Comparison of ENCODE assay signal across 8 cellular contexts in the genomic region with DNA sequence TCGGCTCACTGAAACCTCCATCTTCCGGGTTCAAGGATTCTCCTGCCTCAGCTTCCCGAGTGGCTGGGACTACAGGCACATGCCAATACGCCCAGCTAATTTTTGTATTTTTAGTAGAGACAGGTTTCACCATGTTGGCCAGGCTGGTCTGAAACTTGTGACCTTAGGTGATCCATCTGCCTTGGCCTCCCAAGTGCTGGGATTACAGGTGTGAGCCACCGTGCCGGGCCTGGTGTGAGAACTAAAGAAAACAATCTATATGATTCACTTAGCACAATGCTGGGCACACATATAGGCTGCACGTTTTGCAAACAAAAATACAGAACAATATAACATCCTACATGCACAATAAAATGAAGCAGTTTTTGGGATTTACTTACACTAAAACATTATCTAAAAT. TPM values are rescaled to one million over a fixed set of nuclear protein-coding genes. Genes with fewer than 3 reads are reported as not detected.
A peak's percentile ranks its signal among the peaks of the same experiment; 100 is the strongest.
DNase-seq lines count a peak whose midpoint lies in the region; ATAC-seq, FAIRE-seq and TF ChIP-seq lines count a peak whose summit lies in the region.
"Not testable (repeated sequence)": the region's sequence is repeated elsewhere in the genome, so short reads cannot be mapped to it uniquely, and the experiment has no call there.

No MANE protein-coding gene starts in this region.

- H3K4me2 ChIP-seq in A549 (peak overlapping the region; percentile 94), HCT116 (ENCODE audit: low read length) (peak overlapping the region; percentile 84; the same call in 1 of the 2 replicates)

- TF ChIP-seq POLR2A in A549 (IDR thresholded peaks at IDR 0.05; ENCODE audit: low read length); HCT116 (IDR thresholded peaks at IDR 0.05; ENCODE audit: borderline replicate concordance, extremely low read depth, insufficient read depth, insufficient read length): not testable (repeated sequence)

- DNase-seq in A549 (ENCODE audit: low read depth in 1 of 2, low spot score in 1 of 2); HCT116 (ENCODE audit: low read depth, low spot score); T-helper 17 cell; activated CD8-positive, alpha-beta memory T cell treated with anti-CD3 and anti-CD28 coated beads, Interleukin-2, amount 10 ng/mL, durations not matched to agents 7 days and 5 days; activated naive CD8-positive, alpha-beta T cell treated with anti-CD3 and anti-CD28 coated beads, Interleukin-2, amount 10 ng/mL, durations not matched to agents 7 days and 5 days; endothelial cell (ENCODE audit: low spot score); naive thymus-derived CD4-positive, alpha-beta T cell; progenitor cell of endocrine pancreas (ENCODE audit: low spot score, unreplicated experiment): not testable (repeated sequence)

- not testable (repeated sequence) for H3K79me2 ChIP-seq in HCT116 (ENCODE audit: insufficient read depth, low read length)

- H3K27ac Mint-ChIP-seq in T-helper 17 cell: peak overlapping the region; percentile 68
- not testable (repeated sequence) for H3K27ac Mint-ChIP-seq in activated CD8-positive, alpha-beta memory T cell treated with anti-CD3 and anti-CD28 coated beads, Interleukin-2, amount 10 ng/mL, durations not matched to agents 7 days and 5 days; activated naive CD8-positive, alpha-beta T cell treated with anti-CD3 and anti-CD28 coated beads, Interleukin-2, amount 10 ng/mL, durations not matched to agents 7 days and 5 days; endothelial cell (ENCODE audit: unreplicated experiment); naive thymus-derived CD4-positive, alpha-beta T cell
- H3K27ac Mint-ChIP-seq in progenitor cell of endocrine pancreas: peak overlapping the region; percentile 59

- RAD21 ChIA-PET in HCT116 (lab: Charles Lee; ENCODE audit: low non-redundant PET in 1 of 2, low total read pairs in 2 of 2, uncharacterized antibody in 2 of 2, unreplicated experiment in 2 of 2): not testable (repeated sequence)

- ATAC-seq in A549; HCT116; T-helper 17 cell; activated CD8-positive, alpha-beta memory T cell treated with anti-CD3 and anti-CD28 coated beads, Interleukin-2, amount 10 ng/mL, durations not matched to agents 7 days and 5 days; activated naive CD8-positive, alpha-beta T cell treated with anti-CD3 and anti-CD28 coated beads, Interleukin-2, amount 10 ng/mL, durations not matched to agents 7 days and 5 days (ENCODE audit: low read depth); naive thymus-derived CD4-positive, alpha-beta T cell: not testable (repeated sequence)

- WGBS in A549 (ENCODE audit: missing lambda C conversion rate): 82% methylated on average over 7 of the region's 7 CpGs

- not testable (repeated sequence) for TF ChIP-seq CTCF in A549 (IDR thresholded peaks at IDR 0.05); HCT116 (IDR thresholded peaks at IDR 0.05 in 2 of 3, conservative IDR thresholded peaks at IDR 0.05 in 1 of 3; ENCODE audit: borderline replicate concordance in 1 of 3, insufficient read depth in 1 of 3, low read depth in 2 of 3, low read length in 2 of 3); endothelial cell (IDR thresholded peaks at IDR 0.05; ENCODE audit: unreplicated experiment); progenitor cell of endocrine pancreas (IDR thresholded peaks at IDR 0.05; ENCODE audit: unreplicated experiment)

- not testable (repeated sequence) for TF ChIP-seq EP300 in A549 (IDR thresholded peaks at IDR 0.05)

- FAIRE-seq in A549 (lab: Jason Lieb, UNC): not testable (repeated sequence)

- H3K36me3 ChIP-seq in HCT116 (ENCODE audit: control insufficient read depth in 1 of 2, insufficient read depth in 2 of 2, low read length in 2 of 2); naive thymus-derived CD4-positive, alpha-beta T cell (ENCODE audit: control insufficient read depth in 2 of 3, insufficient read depth in 3 of 3, low read length in 3 of 3): not testable (repeated sequence)

- peaks cover 14% of the 10 kb centered on the region for H3K4me1 ChIP-seq in A549
- H3K4me1 ChIP-seq in HCT116 (ENCODE audit: control insufficient read depth in 1 of 2, insufficient read depth in 2 of 2, low read length in 2 of 2): peaks cover 4 to 16% of the 10 kb centered on the region in 2 experiments; a peak in 2 of 4 replicates
- H3K4me1 ChIP-seq in naive thymus-derived CD4-positive, alpha-beta T cell (ENCODE audit: control insufficient read depth in 2 of 2, insufficient read depth in 2 of 2, low read length in 2 of 2): not testable (repeated sequence)

- H3K9ac ChIP-seq in HCT116 (ENCODE audit: low read length): not testable (repeated sequence)

- H3K9me2 ChIP-seq in HCT116 (ENCODE audit: insufficient read depth): not testable (repeated sequence)

- H3K36me3 Mint-ChIP-seq in T-helper 17 cell (ENCODE audit: low read depth); activated CD8-positive, alpha-beta memory T cell treated with anti-CD3 and anti-CD28 coated beads, Interleukin-2, amount 10 ng/mL, durations not matched to agents 7 days and 5 days; activated naive CD8-positive, alpha-beta T cell treated with anti-CD3 and anti-CD28 coated beads, Interleukin-2, amount 10 ng/mL, durations not matched to agents 7 days and 5 days; naive thymus-derived CD4-positive, alpha-beta T cell; progenitor cell of endocrine pancreas (ENCODE audit: insufficient read depth): not testable (repeated sequence)
- peaks cover 14% of the 10 kb centered on the region for H3K36me3 Mint-ChIP-seq in endothelial cell (ENCODE audit: low read depth, unreplicated experiment)

- not testable (repeated sequence) for H2AFZ ChIP-seq in HCT116 (ENCODE audit: low read depth, low read length, poor library complexity, severe bottlenecking)

- peaks cover 39% of the 10 kb centered on the region for H3K27me3 Mint-ChIP-seq in T-helper 17 cell
- H3K27me3 Mint-ChIP-seq in activated CD8-positive, alpha-beta memory T cell treated with anti-CD3 and anti-CD28 coated beads, Interleukin-2, amount 10 ng/mL, durations not matched to agents 7 days and 5 days: peaks cover 42% of the 10 kb centered on the region
- peaks cover 24% of the 10 kb centered on the region for H3K27me3 Mint-ChIP-seq in activated naive CD8-positive, alpha-beta T cell treated with anti-CD3 and anti-CD28 coated beads, Interleukin-2, amount 10 ng/mL, durations not matched to agents 7 days and 5 days
- not testable (repeated sequence) for H3K27me3 Mint-ChIP-seq in endothelial cell (ENCODE audit: unreplicated experiment); progenitor cell of endocrine pancreas
- H3K27me3 Mint-ChIP-seq in naive thymus-derived CD4-positive, alpha-beta T cell: peaks cover 4 to 47% (median 6%) of the 10 kb centered on the region in 5 donors

- CTCF ChIA-PET in A549 (lab: Yijun Ruan, JAX): interaction anchor here (1.0 to 1.9 kb wide), 6 partner anchors 14 to 215 kb away, joined by 3 to 6 read pairs (median 4); no protein-coding TSS in a partner anchor
- CTCF ChIA-PET in HCT116 (lab: Charles Lee): not testable (repeated sequence)
- CTCF ChIA-PET in activated CD8-positive, alpha-beta memory T cell treated with anti-CD3 and anti-CD28 coated beads, Interleukin-2, amount 10 ng/mL, durations not matched to agents 7 days and 5 days (lab: Charles Lee): interaction anchor here (1.2 kb wide), 1 partner anchor 199 kb away, joined by 3 read pairs; no protein-coding TSS in a partner anchor
- CTCF ChIA-PET in naive thymus-derived CD4-positive, alpha-beta T cell (lab: Charles Lee): interaction anchor here (0.6 kb wide), 1 partner anchor 17 kb away, joined by 3 read pairs; no protein-coding TSS in a partner anchor

- H3K9me3 Mint-ChIP-seq in activated CD8-positive, alpha-beta memory T cell treated with anti-CD3 and anti-CD28 coated beads, Interleukin-2, amount 10 ng/mL, durations not matched to agents 7 days and 5 days (ENCODE audit: low read depth); activated naive CD8-positive, alpha-beta T cell treated with anti-CD3 and anti-CD28 coated beads, Interleukin-2, amount 10 ng/mL, durations not matched to agents 7 days and 5 days; endothelial cell (ENCODE audit: unreplicated experiment); naive thymus-derived CD4-positive, alpha-beta T cell; progenitor cell of endocrine pancreas (ENCODE audit: low read depth): not testable (repeated sequence)

- not testable (repeated sequence) for H4K20me1 ChIP-seq in HCT116 (ENCODE audit: insufficient read depth)

- not testable (repeated sequence) for H3K27ac ChIP-seq in A549; HCT116 (ENCODE audit: low read depth, low read length); naive thymus-derived CD4-positive, alpha-beta T cell (ENCODE audit: low read depth, low read length)

- not testable (repeated sequence) for H3K27me3 ChIP-seq in HCT116 (ENCODE audit: insufficient read depth, low read length); naive thymus-derived CD4-positive, alpha-beta T cell (ENCODE audit: control insufficient read depth in 2 of 2, insufficient read depth in 2 of 2, low read length in 2 of 2)

- POLR2A ChIA-PET in A549 (lab: Yijun Ruan, JAX); HCT116 (lab: Charles Lee); activated naive CD8-positive, alpha-beta T cell treated with anti-CD3 and anti-CD28 coated beads, Interleukin-2, amount 10 ng/mL, durations not matched to agents 7 days and 5 days (lab: Charles Lee); naive thymus-derived CD4-positive, alpha-beta T cell (lab: Charles Lee): not testable (repeated sequence)

- H3K4me3 Mint-ChIP-seq in T-helper 17 cell: peak overlapping the region; percentile 94
- H3K4me3 Mint-ChIP-seq in activated CD8-positive, alpha-beta memory T cell treated with anti-CD3 and anti-CD28 coated beads, Interleukin-2, amount 10 ng/mL, durations not matched to agents 7 days and 5 days: peak overlapping the region; percentile 95
- H3K4me3 Mint-ChIP-seq in activated naive CD8-positive, alpha-beta T cell treated with anti-CD3 and anti-CD28 coated beads, Interleukin-2, amount 10 ng/mL, durations not matched to agents 7 days and 5 days: peak overlapping the region; percentile 4
- peak overlapping the region; percentile 93 for H3K4me3 Mint-ChIP-seq in endothelial cell (ENCODE audit: unreplicated experiment)
- peak overlapping the region; percentile 87 to 97 (median 94) for H3K4me3 Mint-ChIP-seq in naive thymus-derived CD4-positive, alpha-beta T cell
- H3K4me3 Mint-ChIP-seq in progenitor cell of endocrine pancreas (ENCODE audit: low read depth): peak overlapping the region; percentile 97

- TF ChIP-seq RAD21 in A549 (conservative IDR thresholded peaks at IDR 0.05 in 1 of 2, IDR thresholded peaks at IDR 0.05 in 1 of 2); HCT116 (IDR thresholded peaks at IDR 0.05; ENCODE audit: low read depth): not testable (repeated sequence)

- not testable (repeated sequence) for BruUV-seq in HCT116 (replicated peaks; lab: Mats Ljungman, UMichigan)

- not testable (repeated sequence) for H3K4me3 ChIP-seq in A549; naive thymus-derived CD4-positive, alpha-beta T cell (ENCODE audit: low read length)
- peak overlapping the region in 1 of 2 experiments; percentile 81; a peak in 1 of 4 replicates for H3K4me3 ChIP-seq in HCT116 (replicated peaks in 1 of 2; ENCODE audit: low read depth in 1 of 2, low read length in 2 of 2)

- peaks cover 14% of the 10 kb centered on the region for H3K4me1 Mint-ChIP-seq in T-helper 17 cell
- H3K4me1 Mint-ChIP-seq in activated CD8-positive, alpha-beta memory T cell treated with anti-CD3 and anti-CD28 coated beads, Interleukin-2, amount 10 ng/mL, durations not matched to agents 7 days and 5 days: peaks cover 15% of the 10 kb centered on the region
- not testable (repeated sequence) for H3K4me1 Mint-ChIP-seq in activated naive CD8-positive, alpha-beta T cell treated with anti-CD3 and anti-CD28 coated beads, Interleukin-2, amount 10 ng/mL, durations not matched to agents 7 days and 5 days
- peaks cover 17% of the 10 kb centered on the region for H3K4me1 Mint-ChIP-seq in endothelial cell (ENCODE audit: unreplicated experiment)
- H3K4me1 Mint-ChIP-seq in naive thymus-derived CD4-positive, alpha-beta T cell: peaks cover 0 to 15% (median 13%) of the 10 kb centered on the region in 7 donors
- peaks cover 10% of the 10 kb centered on the region for H3K4me1 Mint-ChIP-seq in progenitor cell of endocrine pancreas (ENCODE audit: low read depth)

- not testable (repeated sequence) for H3K9me3 ChIP-seq in A549; HCT116 (ENCODE audit: control insufficient read depth in 1 of 2, insufficient read depth in 1 of 2, low read depth in 1 of 2, low read length in 2 of 2); T-helper 17 cell (ENCODE audit: control insufficient read depth, low read length, poor library complexity, severe bottlenecking); naive thymus-derived CD4-positive, alpha-beta T cell (ENCODE audit: control insufficient read depth in 2 of 3, low read length in 3 of 3)

- intact Hi-C loops in HCT116 (cut with micrococcal nuclease); naive thymus-derived CD4-positive, alpha-beta T cell (cut with micrococcal nuclease): not testable (repeated sequence)

RNA-seq across cellular contexts. Expression of gene ARMC9, which starts 1.2 kb away (rescaled TPM):
- polyA plus RNA-seq in A549 (2011; rRNA removed) (13.1 and 14.1 TPM in 2 replicates), A549 (2017; fragmentation: RNase III; extraction: RNeasy Plus Mini Kit Qiagen cat#74134 plus additional on column Dnase treatment) (11.7 to 13.3 TPM (median 12.0 TPM) in 3 replicates)
- 17.6 and 19.0 TPM in 2 replicates for polyA plus RNA-seq in A549 (2012; cell fraction: cytosol; rRNA removed)
- polyA plus RNA-seq in A549 (2012; cell fraction: nucleus; rRNA removed): 21.5 and 24.3 TPM in 2 replicates
- polyA minus RNA-seq in A549 (2011; rRNA and poly(A)+ RNA removed): 23.2 and 25.3 TPM in 2 replicates
- total RNA-seq in HCT116 (2021; ENCODE audit: unreplicated experiment) (16.4 TPM), T-helper 17 cell (under 1 TPM; 0.37 to 0.73 TPM), endothelial cell (ENCODE audit: unreplicated experiment) (18.3 TPM), progenitor cell of endocrine pancreas (40.8 and 41.3 TPM in 2 replicates)
- 14.5 and 14.7 TPM in 2 replicates for polyA plus RNA-seq in HCT116 (2012)
- 1 to 10 TPM in 1 of 2 experiments, under 1 TPM in 1; 0.88 to 3.2 TPM for total RNA-seq in activated CD8-positive, alpha-beta memory T cell treated with anti-CD3 and anti-CD28 coated beads, Interleukin-2, amount 10 ng/mL, durations not matched to agents 7 days and 5 days
- total RNA-seq in activated naive CD8-positive, alpha-beta T cell treated with anti-CD3 and anti-CD28 coated beads, Interleukin-2, amount 10 ng/mL, durations not matched to agents 7 days and 5 days: 1 to 10 TPM; 2.0 to 2.5 TPM
- 1 to 10 TPM in 2 of 5 experiments, under 1 TPM in 3; 0.69 to 2.0 (median 0.85) TPM for total RNA-seq in naive thymus-derived CD4-positive, alpha-beta T cell
- under 1 TPM; 0.45 to 0.98 TPM for polyA plus RNA-seq in naive thymus-derived CD4-positive, alpha-beta T cell

Comparison
In these comparisons a context has a peak if more than half of its experiments do, and no peak if none do; other contexts are left out.
1. H3K4me3 Mint-ChIP-seq: peak in every context shown above with its lines; median percentile 97 in progenitor cell of endocrine pancreas; 95 in activated CD8-positive, alpha-beta memory T cell treated with anti-CD3 and anti-CD28 coated beads, Interleukin-2, amount 10 ng/mL, durations not matched to agents 7 days and 5 days; 94 in T-helper 17 cell; 94 in naive thymus-derived CD4-positive, alpha-beta T cell; 93 in endothelial cell; 4 in activated naive CD8-positive, alpha-beta T cell treated with anti-CD3 and anti-CD28 coated beads, Interleukin-2, amount 10 ng/mL, durations not matched to agents 7 days and 5 days.